ENCODE assay signal across 38 cellular contexts in genomic region chr11:23012930-23013329, GRCh38.
"Had no signal": no experiment of that assay in that cellular context is flagged by ENCODE, and none has a peak within 500 bp of the region (broad histone marks: within the 10 kb centered on the region; RNA-seq: fewer than 3 reads in every experiment).

No MANE protein-coding gene starts in this region.

- H3K4me1 Mint-ChIP-seq: activated naive CD4-positive, alpha-beta T cell treated with anti-CD3 and anti-CD28 coated beads, Interleukin-2, amount 10 ng/mL, durations not matched to agents 7 days and 5 days; activated naive CD4-positive, alpha-beta T cell treated with anti-CD3 and anti-CD28 coated beads, Interleukin-2, amount 50 U/mL, for 24 hours; activated naive CD8-positive, alpha-beta T cell treated with anti-CD3 and anti-CD28 coated beads for 36 hours; activated naive CD8-positive, alpha-beta T cell treated with anti-CD3 and anti-CD28 coated beads, Interleukin-2, amount 10 ng/mL, durations not matched to agents 7 days and 5 days; activated naive CD8-positive, alpha-beta T cell treated with anti-CD3 and anti-CD28 coated beads, Interleukin-2, amount 50 U/mL, for 24 hours; activated T-helper 17 cell treated with anti-CD3 and anti-CD28 coated beads, Interleukin-2, amount 50 U/mL, for 72 hours; brain; central memory CD8-positive, alpha-beta T cell had no signal

- H3K36me3 ChIP-seq: adrenal gland, ascending aorta, brain microvascular endothelial cell, breast epithelium, cardiac muscle cell had no signal

- ATAC-seq: activated naive CD4-positive, alpha-beta T cell treated with anti-CD3 and anti-CD28 coated beads, Interleukin-2, amount 50 U/mL, for 72 hours; activated naive CD8-positive, alpha-beta T cell treated with anti-CD3 and anti-CD28 coated beads, Interleukin-2, amount 50 U/mL, for 24 hours; activated T-cell treated with anti-CD3 and anti-CD28 coated beads, Interleukin-2, amount 50 U/mL, for 4 hours; activated T-cell treated with anti-CD3 and anti-CD28 coated beads, Interleukin-2, amount 50 U/mL, for 72 hours; activated T-helper 17 cell treated with anti-CD3 and anti-CD28 coated beads, Interleukin-2, amount 50 U/mL, for 72 hours; body of pancreas had no signal

- H3K9me3 Mint-ChIP-seq: activated naive CD4-positive, alpha-beta T cell treated with anti-CD3 and anti-CD28 coated beads, Interleukin-2, amount 10 ng/mL, durations not matched to agents 7 days and 5 days; activated naive CD4-positive, alpha-beta T cell treated with anti-CD3 and anti-CD28 coated beads, Interleukin-2, amount 50 U/mL, for 24 hours; activated naive CD8-positive, alpha-beta T cell treated with anti-CD3 and anti-CD28 coated beads, Interleukin-2, amount 10 ng/mL, durations not matched to agents 7 days and 5 days; activated T-helper 1 cell treated with anti-CD3 and anti-CD28 coated beads, Interleukin-12 subunit alpha, Interleukin-12 subunit beta, Interleukin-2, Interleukin-4 antibody, amounts not matched to agents 30 ng/mL and 10 ng/mL and 1 ng/mL, durations not matched to agents 14 hours and 24 hours and 36 hours; activated T-helper 17 cell treated with anti-CD3 and anti-CD28 coated beads, Interleukin-2, amount 50 U/mL, for 72 hours; activated T-helper 2 cell treated with anti-CD3 and anti-CD28 coated beads, Interferon-gamma antibody, Interleukin-2, Interleukin-4, amounts not matched to agents 10 μg/mL and 5 μg/mL and 100 μg/mL, durations not matched to agents 14 hours and 24 hours and 36 hours had no signal

- H3K27ac Mint-ChIP-seq: activated naive CD4-positive, alpha-beta T cell treated with anti-CD3 and anti-CD28 coated beads for 36 hours; activated naive CD4-positive, alpha-beta T cell treated with anti-CD3 and anti-CD28 coated beads, Interleukin-2, amount 10 ng/mL, durations not matched to agents 7 days and 5 days; activated naive CD4-positive, alpha-beta T cell treated with anti-CD3 and anti-CD28 coated beads, Interleukin-2, amount 50 U/mL, for 24 hours; activated naive CD4-positive, alpha-beta T cell treated with anti-CD3 and anti-CD28 coated beads, Interleukin-2, amount 50 U/mL, for 72 hours; activated naive CD8-positive, alpha-beta T cell; activated naive CD8-positive, alpha-beta T cell treated with anti-CD3 and anti-CD28 coated beads for 36 hours; activated naive CD8-positive, alpha-beta T cell treated with anti-CD3 and anti-CD28 coated beads, Interleukin-2, amount 10 ng/mL, durations not matched to agents 7 days and 5 days; activated naive CD8-positive, alpha-beta T cell treated with anti-CD3 and anti-CD28 coated beads, Interleukin-2, amount 50 U/mL, for 24 hours; activated T-cell treated with anti-CD3 and anti-CD28 coated beads, Interleukin-2, amount 50 U/mL, for 24 hours; activated T-cell treated with anti-CD3 and anti-CD28 coated beads, Interleukin-2, amount 50 U/mL, for 72 hours; activated T-helper 1 cell treated with anti-CD3 and anti-CD28 coated beads, Interleukin-12 subunit alpha, Interleukin-12 subunit beta, Interleukin-2, Interleukin-4 antibody, amounts not matched to agents 30 ng/mL and 10 ng/mL and 1 ng/mL, durations not matched to agents 14 hours and 24 hours and 36 hours; activated T-helper 17 cell treated with anti-CD3 and anti-CD28 coated beads, Interleukin-2, amount 50 U/mL, for 72 hours; activated T-helper 2 cell treated with anti-CD3 and anti-CD28 coated beads, Interferon-gamma antibody, Interleukin-2, Interleukin-4, amounts not matched to agents 10 μg/mL and 5 μg/mL and 100 μg/mL, durations not matched to agents 14 hours and 24 hours and 36 hours; brain had no signal

- H3K4me3 ChIP-seq: adrenal gland, ascending aorta, body of pancreas, breast epithelium, cardiac muscle cell had no signal

- H3K4me1 ChIP-seq: adrenal gland, ascending aorta, breast epithelium had no signal

- H3K27me3 Mint-ChIP-seq: activated naive CD4-positive, alpha-beta T cell treated with anti-CD3 and anti-CD28 coated beads, Interleukin-2, amount 10 ng/mL, durations not matched to agents 7 days and 5 days; activated naive CD4-positive, alpha-beta T cell treated with anti-CD3 and anti-CD28 coated beads, Interleukin-2, amount 50 U/mL, for 24 hours; activated naive CD8-positive, alpha-beta T cell; activated naive CD8-positive, alpha-beta T cell treated with anti-CD3 and anti-CD28 coated beads for 36 hours; activated naive CD8-positive, alpha-beta T cell treated with anti-CD3 and anti-CD28 coated beads, Interleukin-2, amount 10 ng/mL, durations not matched to agents 7 days and 5 days; activated naive CD8-positive, alpha-beta T cell treated with anti-CD3 and anti-CD28 coated beads, Interleukin-2, amount 50 U/mL, for 24 hours; activated T-cell treated with anti-CD3 and anti-CD28 coated beads, Interleukin-2, amount 50 U/mL, for 24 hours; activated T-helper 17 cell treated with anti-CD3 and anti-CD28 coated beads, Interleukin-2, amount 50 U/mL, for 72 hours; brain; central memory CD8-positive, alpha-beta T cell had no signal

- DNase-seq: activated effector memory CD4-positive, alpha-beta T cell treated with anti-CD3 and anti-CD28 coated beads, Interleukin-2, amount 50 U/mL, for 16 hours; activated effector memory CD4-positive, alpha-beta T cell treated with Interleukin-2 at 50 U/mL for 16 hours; activated gamma-delta T cell; activated gamma-delta T cell treated with Interleukin-2 at 50 U/mL for 16 hours; activated naive CD4-positive, alpha-beta T cell; activated naive CD4-positive, alpha-beta T cell treated with anti-CD3 and anti-CD28 coated beads for 36 hours; activated naive CD4-positive, alpha-beta T cell treated with anti-CD3 and anti-CD28 coated beads, Interleukin-2, amount 10 ng/mL, durations not matched to agents 7 days and 5 days; activated naive CD4-positive, alpha-beta T cell treated with anti-CD3 and anti-CD28 coated beads, Interleukin-2, amount 50 U/mL, for 16 hours; activated naive CD4-positive, alpha-beta T cell treated with Interleukin-2 at 50 U/mL for 16 hours; activated naive CD8-positive, alpha-beta T cell treated with anti-CD3 and anti-CD28 coated beads for 36 hours; activated naive CD8-positive, alpha-beta T cell treated with anti-CD3 and anti-CD28 coated beads, Interleukin-2, amount 10 ng/mL, durations not matched to agents 7 days and 5 days; activated naive CD8-positive, alpha-beta T cell treated with anti-CD3 and anti-CD28 coated beads, Interleukin-2, amount 50 U/mL, for 24 hours; activated T-cell treated with anti-CD3 and anti-CD28 coated beads, Interleukin-2, amount 50 U/mL, for 1 hour; activated T-cell treated with anti-CD3 and anti-CD28 coated beads, Interleukin-2, amount 50 U/mL, for 24 hours; activated T-cell treated with anti-CD3 and anti-CD28 coated beads, Interleukin-2, amount 50 U/mL, for 4 hours; activated T-cell treated with anti-CD3 and anti-CD28 coated beads, Interleukin-2, amount 50 U/mL, for 48 hours; activated T-cell treated with anti-CD3 and anti-CD28 coated beads, Interleukin-2, amount 50 U/mL, for 72 hours; adrenal gland; amniotic stem cell; amygdala; anterior cingulate cortex; aorta; body of pancreas; brain microvascular endothelial cell; caudate nucleus; central memory CD4-positive, alpha-beta T cell; cerebellar nuclear complex had no signal

- H3K9me3 ChIP-seq: adrenal gland, ascending aorta, body of pancreas, breast epithelium had no signal

- H3K27ac ChIP-seq: adrenal gland, ascending aorta, body of pancreas, brain microvascular endothelial cell, breast epithelium, cardiac muscle cell had no signal

- H3K27me3 ChIP-seq: adrenal gland, ascending aorta, body of pancreas, brain microvascular endothelial cell, breast epithelium, cardiac muscle cell had no signal

- H3K4me3 Mint-ChIP-seq: activated naive CD4-positive, alpha-beta T cell treated with anti-CD3 and anti-CD28 coated beads for 36 hours; activated naive CD4-positive, alpha-beta T cell treated with anti-CD3 and anti-CD28 coated beads, Interleukin-2, amount 10 ng/mL, durations not matched to agents 7 days and 5 days; activated naive CD4-positive, alpha-beta T cell treated with anti-CD3 and anti-CD28 coated beads, Interleukin-2, amount 50 U/mL, for 24 hours; activated naive CD8-positive, alpha-beta T cell; activated naive CD8-positive, alpha-beta T cell treated with anti-CD3 and anti-CD28 coated beads for 36 hours; activated naive CD8-positive, alpha-beta T cell treated with anti-CD3 and anti-CD28 coated beads, Interleukin-2, amount 10 ng/mL, durations not matched to agents 7 days and 5 days; activated naive CD8-positive, alpha-beta T cell treated with anti-CD3 and anti-CD28 coated beads, Interleukin-2, amount 50 U/mL, for 24 hours; activated T-cell treated with anti-CD3 and anti-CD28 coated beads, Interleukin-2, amount 50 U/mL, for 24 hours; activated T-cell treated with anti-CD3 and anti-CD28 coated beads, Interleukin-2, amount 50 U/mL, for 4 hours; activated T-cell treated with anti-CD3 and anti-CD28 coated beads, Interleukin-2, amount 50 U/mL, for 72 hours; activated T-helper 1 cell treated with anti-CD3 and anti-CD28 coated beads, Interleukin-12 subunit alpha, Interleukin-12 subunit beta, Interleukin-2, Interleukin-4 antibody, amounts not matched to agents 30 ng/mL and 10 ng/mL and 1 ng/mL, durations not matched to agents 14 hours and 24 hours and 36 hours; activated T-helper 17 cell treated with anti-CD3 and anti-CD28 coated beads, Interleukin-2, amount 50 U/mL, for 72 hours; brain; central memory CD8-positive, alpha-beta T cell had no signal

- H3K36me3 Mint-ChIP-seq: activated naive CD4-positive, alpha-beta T cell treated with anti-CD3 and anti-CD28 coated beads, Interleukin-2, amount 10 ng/mL, durations not matched to agents 7 days and 5 days; activated naive CD4-positive, alpha-beta T cell treated with anti-CD3 and anti-CD28 coated beads, Interleukin-2, amount 50 U/mL, for 24 hours; activated naive CD8-positive, alpha-beta T cell treated with anti-CD3 and anti-CD28 coated beads, Interleukin-2, amount 10 ng/mL, durations not matched to agents 7 days and 5 days; brain had no signal
